8 cellular contexts compared by ENCODE assay signal in genomic region chr7:36312064-36312914, GRCh38.
A peak's percentile ranks its signal among the peaks of the same experiment; 100 is the strongest.
DNase-seq lines count a peak whose midpoint lies in the region; ATAC-seq and TF ChIP-seq lines count a peak whose summit lies in the region.

No MANE protein-coding gene starts in this region.

- H3K27me3 Mint-ChIP-seq in activated naive CD8-positive, alpha-beta T cell = no peaks in the 10 kb centered on the region
- H3K27me3 Mint-ChIP-seq in activated naive CD8-positive, alpha-beta T cell treated with anti-CD3 and anti-CD28 coated beads, Interleukin-2, amount 50 U/mL, for 24 hours = no peaks in the 10 kb centered on the region

- no peak overlapping the region for H3K4me3 Mint-ChIP-seq in activated naive CD8-positive, alpha-beta T cell
- H3K4me3 Mint-ChIP-seq in activated naive CD8-positive, alpha-beta T cell treated with anti-CD3 and anti-CD28 coated beads, Interleukin-2, amount 50 U/mL, for 24 hours = no peak overlapping the region

- H3K4me3 ChIP-seq in Panc1 (ENCODE audit: low read depth in 2 of 2, low read length in 2 of 2) (peak overlapping the region; percentile 3 to 41; a peak in 2 of 4 replicates), esophagus muscularis mucosa (no peak overlapping the region), upper lobe of left lung (no peak overlapping the region)

- ATAC-seq in activated naive CD8-positive, alpha-beta T cell treated with anti-CD3 and anti-CD28 coated beads, Interleukin-2, amount 50 U/mL, for 24 hours = no peak
- ATAC-seq in Panc1 (peak; percentile 87), upper lobe of left lung (ENCODE audit: low FRiP score in 2 of 2) (peak; percentile 35 to 62)

- H3K27ac ChIP-seq in Panc1 (ENCODE audit: low read length) (0 out of 2 replicates have a peak overlapping the region, but pooled peaks have one; percentile 4), esophagus muscularis mucosa (replicated peaks in 1 of 4) (no peak overlapping the region), upper lobe of left lung (no peak overlapping the region)

- TF ChIP-seq POLR2A in esophagus muscularis mucosa (IDR thresholded peaks at IDR 0.05; ENCODE audit: low read depth) (no peak), upper lobe of left lung (IDR thresholded peaks at IDR 0.05) (no peak)

- POLR2A ChIA-PET in Panc1 (lab: Charles Lee) = no interaction called here

- 84% methylated on average over 13 of the region's 15 CpGs for WGBS in esophagus muscularis mucosa
- 66 to 70% methylated on average over 13 to 15 of the region's 15 CpGs for WGBS in upper lobe of left lung, 2 donors

- H3K9me3 ChIP-seq in Panc1 (ENCODE audit: control insufficient read depth, insufficient read depth, low read depth, low read length) (no peaks in the 10 kb centered on the region), esophagus muscularis mucosa (no peaks in the 10 kb centered on the region), upper lobe of left lung (no peaks in the 10 kb centered on the region)

- H3K4me1 ChIP-seq in Panc1 (ENCODE audit: control insufficient read depth, insufficient read depth, low read length) (no peaks in the 10 kb centered on the region), esophagus muscularis mucosa (peaks cover 1 to 6% (median 4%) of the 10 kb centered on the region in 4 donors), upper lobe of left lung (peaks cover 5 to 7% (median 6%) of the 10 kb centered on the region in 4 donors)

- no peaks in the 10 kb centered on the region for H3K36me3 ChIP-seq in Panc1 (ENCODE audit: control insufficient read depth, insufficient read depth, low read length)
- H3K36me3 ChIP-seq in esophagus muscularis mucosa = no peaks in the 10 kb centered on the region
- no peaks in the 10 kb centered on the region for H3K36me3 ChIP-seq in upper lobe of left lung

- no peaks in the 10 kb centered on the region for H3K27me3 ChIP-seq in Panc1 (ENCODE audit: control insufficient read depth, insufficient read depth, low read length)
- no peaks in the 10 kb centered on the region for H3K27me3 ChIP-seq in esophagus muscularis mucosa
- no peaks in the 10 kb centered on the region for H3K27me3 ChIP-seq in upper lobe of left lung

- in situ Hi-C loops in Panc1 (cut with HindIII; ENCODE audit: low pct_unique_long_range_greater_than_20kb, low sequenced_read_pairs) = loop anchor here (25.0 kb wide), 1 partner anchor 325 kb away; no protein-coding TSS in a partner anchor

- no peaks in the 10 kb centered on the region for H3K4me1 Mint-ChIP-seq in activated naive CD8-positive, alpha-beta T cell (ENCODE audit: low read depth)
- no peaks in the 10 kb centered on the region for H3K4me1 Mint-ChIP-seq in activated naive CD8-positive, alpha-beta T cell treated with anti-CD3 and anti-CD28 coated beads, Interleukin-2, amount 50 U/mL, for 24 hours

- TF ChIP-seq EP300 in esophagus muscularis mucosa (IDR thresholded peaks at IDR 0.05) = no peak
- TF ChIP-seq EP300 in upper lobe of left lung (IDR thresholded peaks at IDR 0.05) = no peak

- no peak for DNase-seq in activated naive CD8-positive, alpha-beta T cell treated with anti-CD3 and anti-CD28 coated beads, Interleukin-2, amount 50 U/mL, for 24 hours
- DNase-seq in Panc1 (ENCODE audit: low read depth, low spot score) (no peak), esophagus muscularis mucosa (ENCODE audit: extremely low spot score) (peak; percentile 86), upper lobe of left lung (peak in 1 of 2 donors; percentile 69), AG08395 (ENCODE audit: low spot score) (no peak), NK-92 (lab: John Stamatoyannopoulos, UW; ENCODE audit: unreplicated experiment) (no peak), NCI-H510A treated with DMSO at 0.1 percent for 48 hours (lab: John Stamatoyannopoulos, UW) (no peak)

- intact Hi-C loops in Panc1 (cut with micrococcal nuclease; ENCODE audit: unreplicated experiment) (loop anchor here (5.0 kb wide), 1 partner anchor 395 kb away; no protein-coding TSS in a partner anchor), esophagus muscularis mucosa (cut with DNase I) (loop anchor here (10.0 kb wide), 1 partner anchor 397 kb away; no protein-coding TSS in a partner anchor)

- H3K36me3 Mint-ChIP-seq in activated naive CD8-positive, alpha-beta T cell = no peaks in the 10 kb centered on the region
- no peaks in the 10 kb centered on the region for H3K36me3 Mint-ChIP-seq in activated naive CD8-positive, alpha-beta T cell treated with anti-CD3 and anti-CD28 coated beads, Interleukin-2, amount 50 U/mL, for 24 hours (ENCODE audit: low read depth)

- H3K27ac Mint-ChIP-seq in activated naive CD8-positive, alpha-beta T cell = peak overlapping the region; percentile 12
- no peak overlapping the region for H3K27ac Mint-ChIP-seq in activated naive CD8-positive, alpha-beta T cell treated with anti-CD3 and anti-CD28 coated beads, Interleukin-2, amount 50 U/mL, for 24 hours

- no peaks in the 10 kb centered on the region for H3K9me3 Mint-ChIP-seq in activated naive CD8-positive, alpha-beta T cell (ENCODE audit: low read depth)
- H3K9me3 Mint-ChIP-seq in activated naive CD8-positive, alpha-beta T cell treated with anti-CD3 and anti-CD28 coated beads, Interleukin-2, amount 50 U/mL, for 24 hours = no peaks in the 10 kb centered on the region

- CTCF ChIA-PET in Panc1 (lab: Charles Lee) = interaction anchor here (0.6 kb wide), 2 partner anchors 141 to 205 kb away, joined by 3 to 9 read pairs; no protein-coding TSS in a partner anchor

- TF ChIP-seq CTCF in Panc1 (IDR thresholded peaks at IDR 0.05) (peak; percentile 89; the same call in 1 of the 2 replicates), esophagus muscularis mucosa (IDR thresholded peaks at IDR 0.05) (no peak), upper lobe of left lung (IDR thresholded peaks at IDR 0.05) (peak in 4 of 6 experiments; percentile 13 to 65 (median 50))

- no TSS peak for BruUV-seq in Panc1 (replicated peaks; lab: Mats Ljungman, UMichigan)

Comparison
In these comparisons a context has a peak if more than half of its experiments do, and no peak if none do; other contexts are left out.
1. H3K4me3 ChIP-seq: peak in Panc1 (2 of 2); none in esophagus muscularis mucosa (0 of 4) and upper lobe of left lung (0 of 4).
2. CTCF ChIP-seq: peak in Panc1 (single experiment) and upper lobe of left lung (4 of 6); none in esophagus muscularis mucosa (0 of 3).